8 cellular contexts compared by ENCODE assay signal in the genomic region with DNA sequence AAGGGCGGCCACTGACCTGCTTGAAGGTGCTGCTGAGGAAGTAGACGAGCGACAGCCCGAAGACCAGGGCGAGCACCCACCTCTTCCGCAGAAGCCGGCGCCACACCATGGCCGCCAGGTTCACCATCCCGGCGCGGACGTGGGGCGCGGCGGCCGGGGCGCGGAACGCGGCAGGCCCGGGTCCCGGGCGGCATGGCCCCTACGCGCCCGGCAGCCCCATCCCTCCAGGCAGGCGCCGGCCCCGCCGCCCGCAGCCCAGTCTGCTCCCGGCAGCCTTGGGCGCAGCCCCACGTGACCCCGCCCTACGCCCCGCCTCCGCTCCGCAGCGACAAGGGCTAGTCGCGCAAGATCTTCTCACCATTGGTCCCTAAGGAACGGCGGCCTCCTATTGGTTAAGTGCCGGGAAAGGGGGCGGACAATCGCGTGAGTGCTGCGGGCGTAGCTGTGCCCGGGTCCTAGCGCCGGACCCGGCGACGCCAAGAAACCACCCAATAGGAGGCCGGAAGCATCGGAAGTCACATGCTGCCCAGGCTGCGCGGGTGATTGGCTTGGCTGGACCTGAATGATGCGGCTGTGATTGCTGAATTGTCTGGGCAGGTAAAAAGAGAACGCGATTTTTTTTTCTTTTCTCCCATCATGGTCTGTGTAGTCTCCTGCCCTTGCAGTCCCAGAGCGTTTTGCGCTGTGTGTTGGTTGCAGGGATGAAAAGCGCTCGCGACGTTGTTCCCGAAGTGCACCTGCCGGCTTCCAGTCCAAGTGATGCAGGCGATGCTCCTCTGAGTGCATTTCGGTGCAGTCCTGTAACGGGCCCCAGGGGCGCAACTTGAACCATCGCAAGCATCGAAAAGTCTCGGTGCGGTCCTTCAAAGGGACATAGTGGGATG. TPM values are rescaled to one million over a fixed set of nuclear protein-coding genes. Genes with fewer than 3 reads are reported as not detected.
DNase-seq lines count a peak whose midpoint lies in the region; ATAC-seq and TF ChIP-seq lines count a peak whose summit lies in the region.

A gene with protein sequence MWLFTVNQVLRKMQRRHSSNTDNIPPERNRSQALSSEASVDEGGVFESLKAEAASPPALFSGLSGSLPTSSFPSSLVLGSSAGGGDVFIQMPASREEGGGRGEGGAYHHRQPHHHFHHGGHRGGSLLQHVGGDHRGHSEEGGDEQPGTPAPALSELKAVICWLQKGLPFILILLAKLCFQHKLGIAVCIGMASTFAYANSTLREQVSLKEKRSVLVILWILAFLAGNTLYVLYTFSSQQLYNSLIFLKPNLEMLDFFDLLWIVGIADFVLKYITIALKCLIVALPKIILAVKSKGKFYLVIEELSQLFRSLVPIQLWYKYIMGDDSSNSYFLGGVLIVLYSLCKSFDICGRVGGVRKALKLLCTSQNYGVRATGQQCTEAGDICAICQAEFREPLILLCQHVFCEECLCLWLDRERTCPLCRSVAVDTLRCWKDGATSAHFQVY (plus strand): TSS at position 542 of the 884 bp plus-strand sequence. CDS start 2,183 bp downstream, outside the sequence.
A gene with protein sequence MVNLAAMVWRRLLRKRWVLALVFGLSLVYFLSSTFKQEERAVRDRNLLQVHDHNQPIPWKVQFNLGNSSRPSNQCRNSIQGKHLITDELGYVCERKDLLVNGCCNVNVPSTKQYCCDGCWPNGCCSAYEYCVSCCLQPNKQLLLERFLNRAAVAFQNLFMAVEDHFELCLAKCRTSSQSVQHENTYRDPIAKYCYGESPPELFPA (minus strand): TSS at position 296 of the 884 bp plus-strand sequence. CDS start 169 bp downstream, at position 127.

- H3K9me3 ChIP-seq in right lobe of liver: no peaks in the 10 kb centered on the region

- no peaks in the 10 kb centered on the region for H3K36me3 ChIP-seq in right lobe of liver

- TF ChIP-seq CTCF in dorsolateral prefrontal cortex (IDR thresholded peaks at IDR 0.05 in 54 of 56, conservative IDR thresholded peaks at IDR 0.05 in 2 of 56; ENCODE audit: low read depth in 1 of 56, partially characterized antibody in 56 of 56): peak in 29 of 56 donors; percentile 5 to 63 (median 23)
- no peak for TF ChIP-seq CTCF in right lobe of liver (IDR thresholded peaks at IDR 0.05)

- TF ChIP-seq POLR2A in right lobe of liver (IDR thresholded peaks at IDR 0.05): peak; percentile 95

- H3K27ac ChIP-seq in dorsolateral prefrontal cortex (peak within 1 kb of the TSS in 43 of 59 donors; percentile 16 to 87 (median 71)), right lobe of liver (peak within 1 kb of the TSS in 2 of 3 donors; percentile 51 to 67)

- ATAC-seq in GM19372 (IDR thresholded peaks at IDR 0.05; ENCODE audit: low read depth, unreplicated experiment) (peak; percentile 95), HG03558 (IDR thresholded peaks at IDR 0.05; ENCODE audit: extremely low read depth, unreplicated experiment) (peak; percentile 91), right lobe of liver (peak; percentile 95 to 99 (median 98))

- WGBS in right lobe of liver (ENCODE audit: insufficient coverage, low coverage, low lambda C conversion rate, missing lambda C conversion rate): under 1% methylated on average over 17 of the region's 80 CpGs

- H3K4me3 ChIP-seq in dorsolateral prefrontal cortex (peak within 1 kb of the TSS; percentile 54 to 99 (median 88)), right lobe of liver (peak within 1 kb of the TSS; percentile 77 to 93 (median 80))

- DNase-seq in CD1c-positive myeloid dendritic cell (ENCODE audit: extremely low spot score) (peak; percentile 99), NCI-H748 treated with DMSO at 0.1 percent for 48 hours (lab: John Stamatoyannopoulos, UW) (peak; percentile 97), dorsolateral prefrontal cortex (peak; percentile 99 to 100 (median 100)), right lobe of liver (peak; percentile 99 to 100 (median 99))
- peak; percentile 98 to 99 for DNase-seq in activated CD4-positive, alpha-beta T cell treated with anti-CD3 and anti-CD28 coated beads, Interleukin-2, amount 50 U/mL, for 48 hours
- peak; percentile 97 to 99 for DNase-seq in stimulated activated CD4-positive, alpha-beta T cell treated with anti-CD3 and anti-CD28 coated beads, Interleukin-4, amount 100 ng/mL, for 4 hours

- H3K27me3 ChIP-seq in dorsolateral prefrontal cortex (no peaks in the 10 kb centered on the region), right lobe of liver (no peaks in the 10 kb centered on the region)

- intact Hi-C loops in dorsolateral prefrontal cortex (cut with DNase I) (loop anchor here (2.0 to 10.0 kb wide), 6 partner anchors 27 to 461 kb away; a partner anchor contains a TSS), right lobe of liver (cut with DNase I) (no loop called here)

- peaks cover 0 to 30% (median 12%) of the 10 kb centered on the region in 4 donors for H3K4me1 ChIP-seq in right lobe of liver

RNA-seq across cellular contexts. Expression of the first gene that starts in this region (rescaled TPM):
- 10 to 100 TPM; 30.4 to 86.7 (median 60.1) TPM for total RNA-seq in dorsolateral prefrontal cortex
- total RNA-seq in right lobe of liver: 1 to 10 TPM in 2 of 6 experiments, under 1 TPM in 4; 0.09 to 2.1 (median 0.75) TPM

RNA-seq across cellular contexts. Expression of the second gene that starts in this region (rescaled TPM):
- total RNA-seq in dorsolateral prefrontal cortex (10 to 100 TPM; 30.7 to 74.8 (median 44.1) TPM), right lobe of liver (10 to 100 TPM in 4 of 6 experiments, 1 to 10 TPM in 2; 4.9 to 18.7 (median 12.0) TPM)

Comparison
In these comparisons a context has a peak if more than half of its experiments do, and no peak if none do; other contexts are left out.
1. Peak in every context shown above with its lines: DNase-seq, ATAC-seq, H3K4me3 ChIP-seq and H3K27ac ChIP-seq.
2. RNA of the first gene that starts in this region (total RNA-seq): 30.4 to 86.7 TPM in dorsolateral prefrontal cortex; 0.09 to 2.1 TPM in right lobe of liver; every median in the first group is over 10 times any median in the second.
3. CTCF ChIP-seq: peak in dorsolateral prefrontal cortex (29 of 56); none in right lobe of liver (0 of 4).
4. intact Hi-C loops: an anchor here in dorsolateral prefrontal cortex (2.0 to 10.0 kb wide); none called in right lobe of liver.